In genomic region chr2:20291106-20291564, GRCh38 we compare ENCODE assay signal across 8 cellular contexts. TPM values are rescaled to one million over a fixed set of nuclear protein-coding genes. Genes with fewer than 3 reads are reported as not detected.
DNase-seq lines count a peak whose midpoint lies in the region; ATAC-seq and TF ChIP-seq lines count a peak whose summit lies in the region.

No MANE protein-coding gene starts in this region.

- no peaks in the 10 kb centered on the region for H3K9me3 ChIP-seq in CD4-positive, alpha-beta T cell (ENCODE audit: control insufficient read depth, low read length)
- no peaks in the 10 kb centered on the region for H3K9me3 ChIP-seq in lower lobe of right lung

- no peaks in the 10 kb centered on the region for H3K27me3 ChIP-seq in CD4-positive, alpha-beta T cell (ENCODE audit: control insufficient read depth, insufficient read depth, low read length)
- H3K27me3 ChIP-seq in lower lobe of right lung (ENCODE audit: low read depth) = no peaks in the 10 kb centered on the region

- H3K9me3 Mint-ChIP-seq in CD4-positive, alpha-beta T cell = no peaks in the 10 kb centered on the region

- no peak overlapping the region for H3K27ac Mint-ChIP-seq in CD4-positive, alpha-beta T cell

- peak in 1 of 10 experiments; percentile 5 for DNase-seq in CD4-positive, alpha-beta T cell
- DNase-seq in HuH-7 (ENCODE audit: low spot score) (peak; percentile 70), SK-MEL-5 (ENCODE audit: low read depth, low spot score) (peak; percentile 95), ecto neural progenitor cell (ENCODE audit: low spot score) (peak; percentile 78), lower lobe of right lung (no peak)

- H3K36me3 Mint-ChIP-seq in CD4-positive, alpha-beta T cell (ENCODE audit: low read depth) = peaks cover 29% of the 10 kb centered on the region

- TF ChIP-seq CTCF in CD4-positive, alpha-beta T cell (IDR thresholded peaks at IDR 0.05) = no peak
- peak; percentile 60 for TF ChIP-seq CTCF in lower lobe of right lung (IDR thresholded peaks at IDR 0.05)

- H3K4me3 Mint-ChIP-seq in CD4-positive, alpha-beta T cell = no peak overlapping the region

- CTCF ChIA-PET in CD4-positive, alpha-beta T cell (lab: Charles Lee) = interaction anchor here (0.7 to 1.7 kb wide), 3 partner anchors 15 to 35 kb away, joined by 3 to 4 read pairs (median 3); no protein-coding TSS in a partner anchor

- in situ Hi-C loops in SK-MEL-5 (cut with HindIII; ENCODE audit: low pct_unique_long_range_greater_than_20kb, low sequenced_read_pairs) = no loop called here

- peaks cover 9% of the 10 kb centered on the region for H3K4me1 Mint-ChIP-seq in CD4-positive, alpha-beta T cell (ENCODE audit: low read depth)

- peak; percentile 84 for ATAC-seq in CD4-positive, alpha-beta T cell (ENCODE audit: poor library complexity)
- ATAC-seq in GM18858 (IDR thresholded peaks at IDR 0.05; ENCODE audit: unreplicated experiment) (peak; percentile 60), lower lobe of right lung (peak; percentile 90 to 91), GM21737 (IDR thresholded peaks at IDR 0.05; ENCODE audit: unreplicated experiment) (no peak), GM19023 (IDR thresholded peaks at IDR 0.05; ENCODE audit: unreplicated experiment) (no peak)

- H3K4me1 ChIP-seq in lower lobe of right lung = peaks cover 17% of the 10 kb centered on the region

- no peak overlapping the region for H3K27ac ChIP-seq in CD4-positive, alpha-beta T cell (ENCODE audit: low read depth, low read length)
- H3K27ac ChIP-seq in lower lobe of right lung = no peak overlapping the region

- intact Hi-C loops in CD4-positive, alpha-beta T cell (cut with DNase I, micrococcal nuclease) = no loop called here
- intact Hi-C loops in lower lobe of right lung (cut with DNase I) = no loop called here

- peaks cover 95% of the 10 kb centered on the region for H3K36me3 ChIP-seq in lower lobe of right lung

- no peak overlapping the region for H3K4me3 ChIP-seq in lower lobe of right lung

- POLR2A ChIA-PET in CD4-positive, alpha-beta T cell (lab: Charles Lee) = no interaction called here

- H3K27me3 Mint-ChIP-seq in CD4-positive, alpha-beta T cell = no peaks in the 10 kb centered on the region

RNA-seq across cellular contexts. Expression of gene PUM2, which starts 59.5 kb away (rescaled TPM):
- total RNA-seq in CD4-positive, alpha-beta T cell = 10 to 100 TPM; 94.9 to 95.4 TPM
- total RNA-seq in SK-MEL-5 (2014; rRNA removed; shearing (Covaris generic)) = 36.1 and 43.4 TPM in 2 replicates
- polyA plus RNA-seq in SK-MEL-5 (2015; cell fraction: cytosol; rRNA removed) = 49.1 and 67.2 TPM in 2 replicates
- 55.7 and 60.2 TPM in 2 replicates for polyA plus RNA-seq in SK-MEL-5 (2015; cell fraction: nucleus; rRNA removed)
- 112 TPM for total RNA-seq in lower lobe of right lung

Comparison
In these comparisons a context has a peak if more than half of its experiments do, and no peak if none do; other contexts are left out.
1. ATAC-seq: peak in CD4-positive, alpha-beta T cell (single experiment), GM18858 (single experiment) and lower lobe of right lung (2 of 2); none in GM21737 (single experiment) and GM19023 (single experiment).